In the genomic region with DNA sequence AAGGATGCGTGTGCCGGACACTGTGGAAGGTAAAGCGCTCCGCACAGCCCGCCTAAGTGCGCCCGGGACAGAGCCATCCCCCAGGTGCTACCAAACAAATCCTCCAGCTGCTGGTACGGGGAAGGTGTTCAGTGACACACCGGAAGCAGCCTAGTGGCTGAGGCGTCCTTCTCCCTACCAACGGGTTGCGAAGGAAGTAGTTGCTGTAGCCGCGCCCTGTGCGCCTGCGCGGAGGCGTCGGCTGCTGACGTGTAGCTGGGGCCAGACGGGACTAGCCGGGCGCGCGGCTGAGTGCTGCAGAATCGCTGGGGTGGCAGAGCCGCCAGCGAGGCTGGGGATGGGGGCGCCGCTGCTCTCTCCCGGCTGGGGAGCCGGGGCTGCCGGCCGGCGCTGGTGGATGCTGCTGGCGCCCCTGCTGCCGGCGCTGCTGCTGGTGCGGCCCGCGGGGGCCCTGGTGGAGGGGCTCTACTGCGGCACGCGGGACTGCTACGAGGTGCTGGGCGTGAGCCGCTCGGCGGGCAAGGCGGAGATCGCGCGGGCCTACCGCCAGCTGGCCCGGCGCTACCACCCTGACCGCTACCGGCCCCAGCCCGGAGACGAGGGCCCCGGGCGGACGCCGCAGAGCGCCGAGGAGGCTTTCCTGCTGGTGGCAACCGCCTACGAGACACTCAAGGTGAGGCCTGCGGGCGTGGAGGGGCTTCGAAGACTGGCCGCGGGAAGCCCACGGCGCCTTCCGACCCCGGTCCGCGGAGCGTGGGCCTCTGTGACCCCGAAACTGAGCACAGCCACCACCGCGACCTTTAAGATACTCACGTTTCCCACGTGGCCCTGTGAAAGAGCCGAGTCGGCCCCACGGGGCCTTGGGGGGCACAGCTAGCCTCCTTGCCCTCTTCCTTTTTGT, we compare ENCODE assay signal across 8 cellular contexts. TPM values are rescaled to one million over a fixed set of nuclear protein-coding genes. Genes with fewer than 3 reads are reported as not detected.
DNase-seq lines count a peak whose midpoint lies in the region; ATAC-seq and TF ChIP-seq lines count a peak whose summit lies in the region.

A gene (plus strand): TSS at position 264 of the 901 bp plus-strand sequence. CDS start 74 bp downstream, at position 338.

- H3K4me3 ChIP-seq in astrocyte of the cerebellum (ENCODE audit: low read depth, low read length): peak within 1 kb of the TSS; percentile 94
- H3K4me3 ChIP-seq in hepatocyte: peak within 1 kb of the TSS; percentile 69
- peak within 1 kb of the TSS; percentile 62 to 93 for H3K4me3 ChIP-seq in aorta (ENCODE audit: low read length in 2 of 2)

- ATAC-seq in GM18508 (IDR thresholded peaks at IDR 0.05; ENCODE audit: insufficient read depth, unreplicated experiment): peak; percentile 77
- peak; percentile 97 for ATAC-seq in HG02981 (IDR thresholded peaks at IDR 0.05; ENCODE audit: unreplicated experiment)
- peak; percentile 100 for ATAC-seq in aorta (ENCODE audit: low FRiP score)

- WGBS in hepatocyte (ENCODE audit: low lambda C conversion rate, missing lambda C conversion rate): 1% methylated on average over 86 of the region's 88 CpGs
- 0% methylated on average over 72 to 88 of the region's 88 CpGs for WGBS in aorta, 2 donors

- peak within 1 kb of the TSS; percentile 88 for H2AFZ ChIP-seq in hepatocyte

- no peaks in the 10 kb centered on the region for H3K27me3 ChIP-seq in hepatocyte
- no peaks in the 10 kb centered on the region for H3K27me3 ChIP-seq in aorta (ENCODE audit: control insufficient read depth in 1 of 2, insufficient read depth in 2 of 2, low read length in 1 of 2)

- DNase-seq in NCI-H2029 (lab: John Stamatoyannopoulos, UW) (peak; percentile 96), T-helper 9 cell (peak; percentile 91), astrocyte of the cerebellum (ENCODE audit: low read depth) (peak; percentile 97), hepatocyte (ENCODE audit: low spot score) (peak; percentile 99), renal cortical epithelial cell (ENCODE audit: low read depth) (peak; percentile 98), aorta (peak; percentile 98)

- H3K4me2 ChIP-seq in hepatocyte: peak within 1 kb of the TSS; percentile 96

- H4K20me1 ChIP-seq in hepatocyte (ENCODE audit: insufficient read depth, poor library complexity, severe bottlenecking): peaks cover 18% of the 10 kb centered on the region

- no peaks in the 10 kb centered on the region for H3K9me3 ChIP-seq in hepatocyte (ENCODE audit: low read depth)
- H3K9me3 ChIP-seq in aorta (ENCODE audit: control insufficient read depth, low read length): no peaks in the 10 kb centered on the region

- H3K4me1 ChIP-seq in hepatocyte (ENCODE audit: insufficient read depth) (peaks cover 48% of the 10 kb centered on the region), aorta (ENCODE audit: control insufficient read depth in 1 of 2, insufficient read depth in 2 of 2, low read length in 2 of 2) (peaks cover 3 to 10% of the 10 kb centered on the region in 2 donors)

- in situ Hi-C loops in astrocyte of the cerebellum (cut with HindIII; ENCODE audit: low sequenced_read_pairs): no loop called here

- H3K79me2 ChIP-seq in hepatocyte: peaks cover 48% of the 10 kb centered on the region

- H3K36me3 ChIP-seq in hepatocyte (replicated peaks; ENCODE audit: insufficient read depth, low read depth): no peaks in the 10 kb centered on the region
- no peaks in the 10 kb centered on the region for H3K36me3 ChIP-seq in aorta (ENCODE audit: control insufficient read depth in 1 of 2, insufficient read depth in 2 of 2, low read length in 1 of 2)

- H3K27ac ChIP-seq in hepatocyte (peak within 1 kb of the TSS; percentile 89), aorta (ENCODE audit: low read depth in 1 of 2, low read length in 2 of 2) (peak within 1 kb of the TSS; percentile 4 to 14)

- TF ChIP-seq CTCF in astrocyte of the cerebellum (IDR thresholded peaks at IDR 0.05; ENCODE audit: low read depth, low read length, missing control alignments) (no peak), hepatocyte (IDR thresholded peaks at IDR 0.05; ENCODE audit: poor library complexity) (no peak)

- no peaks in the 10 kb centered on the region for H3K9me2 ChIP-seq in hepatocyte (replicated peaks; ENCODE audit: insufficient read depth)

- intact Hi-C loops in aorta (cut with DNase I): no loop called here

RNA-seq across cellular contexts. Expression of the gene that starts here (rescaled TPM):
- 16.0 and 16.1 TPM in 2 replicates for total RNA-seq in hepatocyte
- 14.6 and 19.8 TPM in 2 replicates for polyA plus RNA-seq in hepatocyte
- total RNA-seq in renal cortical epithelial cell: 12.2 and 20.2 TPM in 2 replicates
- 1 to 10 TPM; 5.6 to 6.0 TPM for total RNA-seq in aorta
- 1 to 10 TPM; 5.0 to 5.1 TPM for polyA plus RNA-seq in aorta

Comparison
In these comparisons a context has a peak if more than half of its experiments do, and no peak if none do; other contexts are left out.
1. Peak in every context shown above with its lines: DNase-seq, ATAC-seq, H3K4me3 ChIP-seq and H3K27ac ChIP-seq.